Comparison of ENCODE assay signal across 18 cellular contexts in genomic region chr19:40023969-40024368, GRCh38. TPM values are rescaled to one million over a fixed set of nuclear protein-coding genes. Genes with fewer than 3 reads are reported as not detected.
DNase-seq lines count a peak whose midpoint lies in the region; ATAC-seq, FAIRE-seq and TF ChIP-seq lines count a peak whose summit lies in the region.
"Had no signal": no experiment of that assay in that cellular context is flagged by ENCODE, and none has a peak within 500 bp of the region (broad histone marks: within the 10 kb centered on the region; RNA-seq: fewer than 3 reads in every experiment).

No MANE protein-coding gene starts in this region.

- no peak for TF ChIP-seq EP300 in A549 (IDR thresholded peaks at IDR 0.05)

- peaks cover 16% of the 10 kb centered on the region for H3K36me3 Mint-ChIP-seq in endodermal cell (ENCODE audit: low read depth)
- H3K36me3 Mint-ChIP-seq in activated naive CD4-positive, alpha-beta T cell treated with anti-CD3 and anti-CD28 coated beads, Interleukin-2, amount 10 ng/mL, durations not matched to agents 7 days and 5 days, result peaks cover 20% of the 10 kb centered on the region

- peaks cover 72% of the 10 kb centered on the region for H3K9me3 Mint-ChIP-seq in endodermal cell
- peaks cover 69% of the 10 kb centered on the region for H3K9me3 Mint-ChIP-seq in activated naive CD4-positive, alpha-beta T cell treated with anti-CD3 and anti-CD28 coated beads, Interleukin-2, amount 10 ng/mL, durations not matched to agents 7 days and 5 days

- H3K27me3 ChIP-seq in adipocyte (replicated peaks; ENCODE audit: control insufficient read depth, insufficient read depth, low read length) (no peaks in the 10 kb centered on the region), endodermal cell (ENCODE audit: control insufficient read depth, insufficient read depth, low read length, poor library complexity, severe bottlenecking) (no peaks in the 10 kb centered on the region)

- TF ChIP-seq RAD21 in A549 (conservative IDR thresholded peaks at IDR 0.05 in 1 of 2, IDR thresholded peaks at IDR 0.05 in 1 of 2), result no peak

- 54% methylated on average over 3 of the region's 3 CpGs for WGBS in A549 (ENCODE audit: missing lambda C conversion rate)
- WGBS in endodermal cell (ENCODE audit: insufficient coverage in 1 of 2, insufficient read length in 1 of 2), 2 experiments, result 75 to 84% methylated on average over 3 of the region's 3 CpGs

- TF ChIP-seq CTCF in A549 (IDR thresholded peaks at IDR 0.05) (no peak), endodermal cell (conservative IDR thresholded peaks at IDR 0.05) (no peak)

- CTCF ChIA-PET in A549 (lab: Yijun Ruan, JAX), result interaction anchor here (0.8 kb wide), 1 partner anchor 13 kb away, joined by 3 read pairs; no protein-coding TSS in a partner anchor
- CTCF ChIA-PET in activated naive CD4-positive, alpha-beta T cell treated with anti-CD3 and anti-CD28 coated beads, Interleukin-2, amount 10 ng/mL, durations not matched to agents 7 days and 5 days (lab: Charles Lee), result no interaction called here

- H3K27ac ChIP-seq in A549 (no peak overlapping the region), endodermal cell (ENCODE audit: low read depth, low read length) (no peak overlapping the region)

- H3K9me3 ChIP-seq in A549 (peaks cover 100% of the 10 kb centered on the region), adipocyte (ENCODE audit: control insufficient read depth, low read length) (peaks cover 93% of the 10 kb centered on the region), endodermal cell (ENCODE audit: control insufficient read depth, low read length) (peaks cover 66% of the 10 kb centered on the region)

- FAIRE-seq in A549 (lab: Jason Lieb, UNC), result peak; percentile 89
- FAIRE-seq: D721Med, GM12878 had no signal

- no peak overlapping the region for H3K4me3 ChIP-seq in A549
- peak overlapping the region; percentile 31 for H3K4me3 ChIP-seq in adipocyte (ENCODE audit: low read length)
- H3K4me3 ChIP-seq in endodermal cell (ENCODE audit: low read length), result peak overlapping the region; percentile 62
- H3K4me3 ChIP-seq: GM12878, GM23338 had no signal

- H3K27me3 Mint-ChIP-seq in endodermal cell (ENCODE audit: insufficient read depth), result peaks cover 8% of the 10 kb centered on the region
- H3K27me3 Mint-ChIP-seq in activated naive CD4-positive, alpha-beta T cell treated with anti-CD3 and anti-CD28 coated beads, Interleukin-2, amount 10 ng/mL, durations not matched to agents 7 days and 5 days, result no peaks in the 10 kb centered on the region
- H3K27me3 Mint-ChIP-seq: CD4-positive, alpha-beta memory T cell had no signal

- H3K4me1 ChIP-seq in A549 (no peaks in the 10 kb centered on the region), adipocyte (ENCODE audit: control insufficient read depth, insufficient read depth, low read length) (no peaks in the 10 kb centered on the region), endodermal cell (ENCODE audit: control insufficient read depth, insufficient read depth, low read length) (no peaks in the 10 kb centered on the region)

- no peak overlapping the region for H3K4me3 Mint-ChIP-seq in endodermal cell
- H3K4me3 Mint-ChIP-seq in activated naive CD4-positive, alpha-beta T cell treated with anti-CD3 and anti-CD28 coated beads, Interleukin-2, amount 10 ng/mL, durations not matched to agents 7 days and 5 days, result no peak overlapping the region
- H3K4me3 Mint-ChIP-seq: H9 had no signal

- DNase-seq in A549 (ENCODE audit: low read depth in 1 of 2, low spot score in 1 of 2), result no peak
- no peak for DNase-seq in adipocyte (ENCODE audit: low read depth)
- DNase-seq in endodermal cell, result no peak
- DNase-seq in activated naive CD4-positive, alpha-beta T cell treated with anti-CD3 and anti-CD28 coated beads, Interleukin-2, amount 10 ng/mL, durations not matched to agents 7 days and 5 days, result no peak
- DNase-seq in middle frontal gyrus (ENCODE audit: extremely low spot score, low spot score), result no peak
- no peak for DNase-seq in LoVo (ENCODE audit: low spot score)
- DNase-seq: 8988T; C1 segment of cervical spinal cord; CD4-positive, alpha-beta memory T cell; DMS 273 treated with DMSO at 0.1 percent for 48 hours; DMS79; EL; GDM1; H9 had no signal

- POLR2A ChIA-PET in A549 (lab: Yijun Ruan, JAX), result no interaction called here

- no peak overlapping the region for H3K27ac Mint-ChIP-seq in endodermal cell
- no peak overlapping the region for H3K27ac Mint-ChIP-seq in activated naive CD4-positive, alpha-beta T cell treated with anti-CD3 and anti-CD28 coated beads, Interleukin-2, amount 10 ng/mL, durations not matched to agents 7 days and 5 days
- H3K27ac Mint-ChIP-seq: CD4-positive, alpha-beta memory T cell; GM23338; H9 had no signal

- no peak overlapping the region for H3K4me2 ChIP-seq in A549
- H3K4me2 ChIP-seq: GM23338 had no signal

- TF ChIP-seq POLR2A in A549 (IDR thresholded peaks at IDR 0.05; ENCODE audit: low read length), result no peak

- H3K9ac ChIP-seq in adipocyte (ENCODE audit: low read length) (no peak overlapping the region), endodermal cell (ENCODE audit: extremely low read depth, low read length, poor library complexity, severe bottlenecking) (no peak overlapping the region)

- H3K4me1 Mint-ChIP-seq in endodermal cell, result no peaks in the 10 kb centered on the region
- H3K4me1 Mint-ChIP-seq in activated naive CD4-positive, alpha-beta T cell treated with anti-CD3 and anti-CD28 coated beads, Interleukin-2, amount 10 ng/mL, durations not matched to agents 7 days and 5 days, result no peaks in the 10 kb centered on the region
- H3K4me1 Mint-ChIP-seq: CD4-positive, alpha-beta memory T cell; GM23338; H9 had no signal

- H3K36me3 ChIP-seq in adipocyte (ENCODE audit: control insufficient read depth, insufficient read depth, low read length, severe bottlenecking) (no peaks in the 10 kb centered on the region), endodermal cell (ENCODE audit: control insufficient read depth, insufficient read depth, low read length) (peaks cover 7% of the 10 kb centered on the region)

- ATAC-seq in A549, result no peak
- ATAC-seq: GM12878, GM23338, HCT116 had no signal

TF ChIP-seq in A549, 52 proteins besides CTCF, POLR2A, EP300 and RAD21 (continues in another document):
- no peak for TF ChIP-seq MYC (IDR thresholded peaks at IDR 0.05; ENCODE audit: borderline replicate concordance, low read length)
- TF ChIP-seq, protein P1, sequence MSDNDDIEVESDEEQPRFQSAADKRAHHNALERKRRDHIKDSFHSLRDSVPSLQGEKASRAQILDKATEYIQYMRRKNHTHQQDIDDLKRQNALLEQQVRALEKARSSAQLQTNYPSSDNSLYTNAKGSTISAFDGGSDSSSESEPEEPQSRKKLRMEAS (IDR thresholded peaks at IDR 0.05), result no peak
- TF ChIP-seq BCL3 (IDR thresholded peaks at IDR 0.05), result no peak
- TF ChIP-seq MAFK (IDR thresholded peaks at IDR 0.05; ENCODE audit: partially characterized antibody), result no peak
- no peak for TF ChIP-seq ZSCAN20 (CRISPR knock-in tag; IDR thresholded peaks at IDR 0.05)
- TF ChIP-seq ATOH8 (CRISPR knock-in tag; IDR thresholded peaks at IDR 0.05; ENCODE audit: low read depth), result no peak
- no peak for TF ChIP-seq CBX2 (IDR thresholded peaks at IDR 0.05; ENCODE audit: borderline replicate concordance, low read depth)
- TF ChIP-seq PHF8 (IDR thresholded peaks at IDR 0.05; ENCODE audit: borderline replicate concordance, low read depth), result no peak
- no peak for TF ChIP-seq JUN (IDR thresholded peaks at IDR 0.05)
- TF ChIP-seq NFE2L2 (conservative IDR thresholded peaks at IDR 0.05; ENCODE audit: low read length), result no peak

RNA-seq across cellular contexts. Expression of gene ZNF546, which starts 27.1 kb away (rescaled TPM):
- polyA plus RNA-seq in A549 (2011; rRNA removed), result 6.0 and 6.4 TPM in 2 replicates
- polyA plus RNA-seq in A549 (2012; cell fraction: cytosol; rRNA removed), result 0.78 and 0.95 TPM in 2 replicates
- 0.93 and 0.97 TPM in 2 replicates for polyA plus RNA-seq in A549 (2012; cell fraction: nucleus; rRNA removed)
- 3.1 to 3.8 TPM (median 3.7 TPM) in 3 replicates for polyA plus RNA-seq in A549 (2017; fragmentation: RNase III; extraction: RNeasy Plus Mini Kit Qiagen cat#74134 plus additional on column Dnase treatment)
- polyA minus RNA-seq in A549 (2011; rRNA and poly(A)+ RNA removed), result 8.5 and 13.3 TPM in 2 replicates
- 1 to 10 TPM; 2.5 to 4.6 TPM for total RNA-seq in endodermal cell
- polyA plus RNA-seq in endodermal cell (2013, experiment 1 of 2), result 2.4 TPM
- 2.0 TPM for polyA plus RNA-seq in endodermal cell (2013, experiment 2 of 2)

RNA-seq across cellular contexts. Expression of gene ZNF780B, which starts 32.1 kb away (rescaled TPM):
- polyA plus RNA-seq in A549 (2011; rRNA removed) (10.0 and 15.7 TPM in 2 replicates), A549 (2017; fragmentation: RNase III; extraction: RNeasy Plus Mini Kit Qiagen cat#74134 plus additional on column Dnase treatment) (7.1 to 10.3 TPM (median 8.7 TPM) in 3 replicates)
- polyA plus RNA-seq in A549 (2012; cell fraction: cytosol; rRNA removed), result 2.7 and 3.7 TPM in 2 replicates
- 1.8 and 3.1 TPM in 2 replicates for polyA plus RNA-seq in A549 (2012; cell fraction: nucleus; rRNA removed)
- polyA minus RNA-seq in A549 (2011; rRNA and poly(A)+ RNA removed), result 21.9 and 27.0 TPM in 2 replicates
- total RNA-seq in endodermal cell, result 10 to 100 TPM; 24.7 to 30.5 TPM
- 6.6 TPM for polyA plus RNA-seq in endodermal cell (2013, experiment 1 of 2)
- polyA plus RNA-seq in endodermal cell (2013, experiment 2 of 2), result 6.9 TPM

RNA-seq across cellular contexts. Expression of gene PSMC4, which starts 53.0 kb away (rescaled TPM):
- polyA plus RNA-seq in A549 (2011; rRNA removed), result 192 and 208 TPM in 2 replicates
- 371 and 460 TPM in 2 replicates for polyA plus RNA-seq in A549 (2012; cell fraction: cytosol; rRNA removed)
- 457 and 591 TPM in 2 replicates for polyA plus RNA-seq in A549 (2012; cell fraction: nucleus; rRNA removed)
- polyA plus RNA-seq in A549 (2017; fragmentation: RNase III; extraction: RNeasy Plus Mini Kit Qiagen cat#74134 plus additional on column Dnase treatment), result 276 to 295 TPM (median 284 TPM) in 3 replicates
- polyA minus RNA-seq in A549 (2011; rRNA and poly(A)+ RNA removed), result 147 and 219 TPM in 2 replicates
- 10 to 100 TPM; 88.9 to 96.9 TPM for total RNA-seq in endodermal cell
- 90.4 TPM for polyA plus RNA-seq in endodermal cell (2013, experiment 1 of 2)
- polyA plus RNA-seq in endodermal cell (2013, experiment 2 of 2), result 90.5 TPM
